1 cellular context compared by ENCODE assay signal in genomic region chr17:7882629-7883028, GRCh38.
TF ChIP-seq lines count a peak whose summit lies in the region.

No MANE protein-coding gene starts in this region.

TF ChIP-seq in endothelial cell of umbilical vein, 7 proteins besides CTCF, POLR2A, EP300 and RAD21:
- TF ChIP-seq MAX (IDR thresholded peaks at IDR 0.05; ENCODE audit: insufficient read depth, insufficient read length): no peak
- TF ChIP-seq EZH2 (IDR thresholded peaks at IDR 0.05; ENCODE audit: borderline replicate concordance, low read depth, low read length, severe bottlenecking): no peak
- TF ChIP-seq JUN (IDR thresholded peaks at IDR 0.05; ENCODE audit: borderline replicate concordance, insufficient read depth, insufficient read length, low read depth): no peak
